ENCODE assay signal across 11 cellular contexts in genomic region chr9:89993678-89994630, GRCh38.
DNase-seq lines count a peak whose midpoint lies in the region; ATAC-seq and TF ChIP-seq lines count a peak whose summit lies in the region.
"Had no signal": no experiment of that assay in that cellular context is flagged by ENCODE, and none has a peak within 500 bp of the region (broad histone marks: within the 10 kb centered on the region; RNA-seq: fewer than 3 reads in every experiment).

No MANE protein-coding gene starts in this region.

- H3K4me3 ChIP-seq in tibial nerve = no peak overlapping the region
- H3K4me3 ChIP-seq in WERI-Rb-1 (ENCODE audit: low read depth, low read length) = no peak overlapping the region
- H3K4me3 ChIP-seq: tibial artery had no signal

- peak; percentile 56 for ATAC-seq in left lobe of liver
- ATAC-seq: activated CD8-positive, alpha-beta T cell treated with anti-CD3 and anti-CD28 coated beads for 36 hours had no signal

- peak; percentile 71 to 86 for TF ChIP-seq EP300 in tibial nerve (IDR thresholded peaks at IDR 0.05)

- DNase-seq in NCI-H2171 treated with DMSO at 0.1 percent for 48 hours (lab: John Stamatoyannopoulos, UW) (peak; percentile 39), NCI-H2171 (lab: John Stamatoyannopoulos, UW) (no peak), amniotic epithelial cell (ENCODE audit: low read depth) (peak; percentile 16), left lobe of liver (ENCODE audit: low spot score) (peak; percentile 94), tibial nerve (ENCODE audit: low spot score in 2 of 2) (peak; percentile 31 to 69), SHP77 (lab: John Stamatoyannopoulos, UW) (no peak), GOT3 (lab: John Stamatoyannopoulos, UW) (no peak), WERI-Rb-1 (no peak)
- DNase-seq: activated CD8-positive, alpha-beta T cell treated with anti-CD3 and anti-CD28 coated beads for 36 hours; NCI-H1092 treated with DMSO at 0.1 percent for 48 hours had no signal

- H3K27me3 ChIP-seq in tibial nerve (no peaks in the 10 kb centered on the region), WERI-Rb-1 (ENCODE audit: insufficient read depth, low read depth, severe bottlenecking) (no peaks in the 10 kb centered on the region)
- H3K27me3 ChIP-seq: tibial artery had no signal

- H3K9me3 ChIP-seq in tibial nerve = peaks cover 0 to 6% (median 0%) of the 10 kb centered on the region in 4 donors
- H3K9me3 ChIP-seq in WERI-Rb-1 (ENCODE audit: severe bottlenecking) = peaks cover 18% of the 10 kb centered on the region
- H3K9me3 ChIP-seq: tibial artery had no signal

- peaks cover 0 to 24% (median 5%) of the 10 kb centered on the region in 4 donors for H3K4me1 ChIP-seq in tibial nerve

- no peak for TF ChIP-seq POLR2A in tibial nerve (IDR thresholded peaks at IDR 0.05)

- peak overlapping the region in 1 of 4 donors; percentile 36 for H3K27ac ChIP-seq in tibial nerve
- H3K27ac ChIP-seq in WERI-Rb-1 = no peak overlapping the region
- H3K27ac ChIP-seq: tibial artery had no signal

- H3K36me3 ChIP-seq in tibial nerve (no peaks in the 10 kb centered on the region), WERI-Rb-1 (no peaks in the 10 kb centered on the region)
- H3K36me3 ChIP-seq: tibial artery had no signal

- TF ChIP-seq CTCF in tibial nerve (IDR thresholded peaks at IDR 0.05) (no peak), WERI-Rb-1 (IDR thresholded peaks at IDR 0.05; ENCODE audit: low read depth, low read length) (no peak)

- WGBS in tibial nerve, 2 donors = 21 to 32% methylated on average over 5 of the region's 5 CpGs

Comparison
In these comparisons a context has a peak if more than half of its experiments do, and no peak if none do; other contexts are left out.
1. DNase-seq: peak in NCI-H2171 treated with DMSO at 0.1 percent for 48 hours (single experiment), amniotic epithelial cell (single experiment), left lobe of liver (single experiment) and tibial nerve (2 of 2); none in NCI-H2171 (single experiment), SHP77 (0 of 2), GOT3 (single experiment) and WERI-Rb-1 (single experiment).